Comparison of ENCODE assay signal across 8 cellular contexts in the genomic region with DNA sequence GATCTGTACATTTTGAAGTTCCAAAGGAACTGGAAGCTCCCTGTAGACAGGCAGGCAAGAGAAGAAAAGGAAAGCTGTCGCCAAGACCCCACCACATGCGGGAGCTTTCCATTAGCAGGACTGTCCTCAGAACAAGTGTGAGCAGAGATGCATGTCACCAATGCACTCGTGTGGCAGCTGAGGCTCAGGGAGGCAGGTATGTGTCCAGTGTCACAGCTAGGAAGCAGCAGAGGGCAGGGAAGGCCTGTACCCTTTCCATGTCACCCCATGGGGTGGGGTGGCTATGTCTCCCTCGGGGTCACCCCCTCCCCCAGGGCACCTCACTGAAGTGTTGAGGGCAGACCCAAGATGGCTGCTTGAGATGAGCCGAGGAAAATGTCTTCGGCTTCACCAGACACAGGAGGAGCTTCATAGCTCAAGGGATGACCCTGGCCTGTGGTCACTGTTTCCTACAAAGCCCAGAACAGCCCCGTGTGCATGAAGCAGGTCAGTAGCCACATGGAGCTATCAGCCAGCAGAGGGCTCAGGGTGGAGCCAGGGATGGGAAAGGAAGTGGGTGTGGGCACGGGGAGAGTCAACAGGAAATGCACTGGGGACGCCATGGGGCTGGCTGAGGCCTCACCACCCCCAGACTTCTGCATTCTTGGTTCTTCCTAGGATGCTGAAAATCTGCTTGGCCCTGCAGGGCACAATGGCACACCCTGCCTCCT.
DNase-seq lines count a peak whose midpoint lies in the region; ATAC-seq and TF ChIP-seq lines count a peak whose summit lies in the region.

No MANE protein-coding gene starts in this region.

- H3K36me3 Mint-ChIP-seq in activated T-cell treated with anti-CD3 and anti-CD28 coated beads, Interleukin-2, amount 50 U/mL, for 24 hours (ENCODE audit: low read depth), result peaks cover 2% of the 10 kb centered on the region
- no peaks in the 10 kb centered on the region for H3K36me3 Mint-ChIP-seq in progenitor cell of endocrine pancreas (ENCODE audit: insufficient read depth)

- H3K4me1 Mint-ChIP-seq in activated T-cell treated with anti-CD3 and anti-CD28 coated beads, Interleukin-2, amount 50 U/mL, for 24 hours (ENCODE audit: low read depth), result peaks cover 93% of the 10 kb centered on the region
- H3K4me1 Mint-ChIP-seq in progenitor cell of endocrine pancreas (ENCODE audit: low read depth), result peaks cover 2% of the 10 kb centered on the region

- intact Hi-C loops in sciatic nerve (cut with DNase I), result no loop called here

- peak; percentile 89 for DNase-seq in GDM1 (lab: John Stamatoyannopoulos, UW)
- DNase-seq in NCI-H69 (lab: John Stamatoyannopoulos, UW), result peak; percentile 35
- DNase-seq in activated T-cell treated with anti-CD3 and anti-CD28 coated beads, Interleukin-2, amount 50 U/mL, for 24 hours, result peak; percentile 69
- DNase-seq in fibroblast of villous mesenchyme (ENCODE audit: low read depth), result peak; percentile 73
- no peak for DNase-seq in sciatic nerve (ENCODE audit: low spot score)
- DNase-seq in progenitor cell of endocrine pancreas (ENCODE audit: low spot score, unreplicated experiment), result no peak

- peak overlapping the region; percentile 51 for H3K4me3 Mint-ChIP-seq in activated T-cell treated with anti-CD3 and anti-CD28 coated beads, Interleukin-2, amount 50 U/mL, for 24 hours
- H3K4me3 Mint-ChIP-seq in progenitor cell of endocrine pancreas (ENCODE audit: low read depth), result no peak overlapping the region

- H3K9me3 Mint-ChIP-seq in activated T-cell treated with anti-CD3 and anti-CD28 coated beads, Interleukin-2, amount 50 U/mL, for 24 hours, result no peaks in the 10 kb centered on the region
- H3K9me3 Mint-ChIP-seq in progenitor cell of endocrine pancreas (ENCODE audit: low read depth), result no peaks in the 10 kb centered on the region

- H3K27me3 Mint-ChIP-seq in activated T-cell treated with anti-CD3 and anti-CD28 coated beads, Interleukin-2, amount 50 U/mL, for 24 hours, result no peaks in the 10 kb centered on the region
- no peaks in the 10 kb centered on the region for H3K27me3 Mint-ChIP-seq in progenitor cell of endocrine pancreas

- TF ChIP-seq CTCF in fibroblast of villous mesenchyme (IDR thresholded peaks at IDR 0.05; ENCODE audit: insufficient read depth, low read depth, low read length) (peak; percentile 49), progenitor cell of endocrine pancreas (IDR thresholded peaks at IDR 0.05; ENCODE audit: unreplicated experiment) (no peak)

- peak; percentile 80 for ATAC-seq in GM21786 (IDR thresholded peaks at IDR 0.05; ENCODE audit: unreplicated experiment)
- ATAC-seq in sciatic nerve, result peak; percentile 65
- ATAC-seq in HG02840 (IDR thresholded peaks at IDR 0.05; ENCODE audit: low FRiP score, unreplicated experiment), result no peak

- no peak overlapping the region for H3K4me3 ChIP-seq in fibroblast of villous mesenchyme (ENCODE audit: low read depth, low read length)

- peak overlapping the region; percentile 91 for H3K27ac Mint-ChIP-seq in activated T-cell treated with anti-CD3 and anti-CD28 coated beads, Interleukin-2, amount 50 U/mL, for 24 hours
- no peak overlapping the region for H3K27ac Mint-ChIP-seq in progenitor cell of endocrine pancreas

Comparison
In these comparisons a context has a peak if more than half of its experiments do, and no peak if none do; other contexts are left out.
1. DNase-seq: peak in GDM1 (single experiment), NCI-H69 (single experiment), activated T-cell treated with anti-CD3 and anti-CD28 coated beads, Interleukin-2, amount 50 U/mL, for 24 hours (single experiment) and fibroblast of villous mesenchyme (single experiment); none in sciatic nerve (single experiment) and progenitor cell of endocrine pancreas (single experiment).